Comparison of ENCODE assay signal across 12 cellular contexts in the genomic region with DNA sequence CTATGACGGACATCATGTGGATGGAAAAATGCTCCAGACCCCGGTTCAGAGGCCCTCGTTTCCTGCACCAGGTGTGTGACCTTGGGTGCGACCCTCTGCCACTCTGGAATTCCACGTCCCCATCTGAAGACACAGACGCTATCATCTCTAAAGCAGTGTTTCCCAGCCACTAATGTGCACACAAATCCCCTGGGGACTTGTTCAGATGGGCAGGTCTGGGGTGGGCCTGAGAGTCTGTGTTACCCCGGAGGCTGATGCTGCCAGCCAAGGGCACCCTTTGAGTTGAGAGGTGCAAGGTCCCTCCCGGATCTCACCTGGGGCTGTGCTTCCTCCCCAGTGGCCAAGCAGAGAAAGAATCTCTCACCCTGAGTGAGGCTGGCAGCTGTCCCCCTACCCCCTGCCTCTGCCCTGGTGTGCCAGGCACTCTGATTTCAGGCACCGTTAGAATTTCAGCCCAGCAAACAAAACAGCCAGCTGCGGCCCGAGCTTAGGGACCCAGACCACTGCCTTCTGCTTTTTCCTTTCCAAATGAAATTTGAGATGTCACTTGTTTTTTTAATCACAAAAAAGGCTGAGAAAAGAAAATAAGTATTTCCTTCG.
A peak's percentile ranks its signal among the peaks of the same experiment; 100 is the strongest.
DNase-seq lines count a peak whose midpoint lies in the region; ATAC-seq and TF ChIP-seq lines count a peak whose summit lies in the region.
"Had no signal": no experiment of that assay in that cellular context is flagged by ENCODE, and none has a peak within 500 bp of the region (broad histone marks: within the 10 kb centered on the region; RNA-seq: fewer than 3 reads in every experiment).

No MANE protein-coding gene starts in this region.

- WGBS in endodermal cell (ENCODE audit: insufficient coverage in 1 of 2, insufficient read length in 1 of 2), 2 experiments, result 82 to 88% methylated on average over 7 to 12 of the region's 12 CpGs

- H3K4me1 Mint-ChIP-seq in endodermal cell (peaks cover 22% of the 10 kb centered on the region), osteocyte (ENCODE audit: unreplicated experiment) (peaks cover 11% of the 10 kb centered on the region)

- H3K27me3 ChIP-seq in endodermal cell (ENCODE audit: control insufficient read depth, insufficient read depth, low read length, poor library complexity, severe bottlenecking), result no peaks in the 10 kb centered on the region

- H3K36me3 ChIP-seq in HEK293 (ENCODE audit: control insufficient read depth in 2 of 2, insufficient read depth in 1 of 2, low read length in 2 of 2) (no peaks in the 10 kb centered on the region), endodermal cell (ENCODE audit: control insufficient read depth, insufficient read depth, low read length) (no peaks in the 10 kb centered on the region)
- H3K36me3 ChIP-seq: transverse colon had no signal

- H3K9me3 ChIP-seq in HEK293 (ENCODE audit: control insufficient read depth, insufficient read depth, low read depth, low read length), result no peaks in the 10 kb centered on the region
- H3K9me3 ChIP-seq in endodermal cell (ENCODE audit: control insufficient read depth, low read length), result no peaks in the 10 kb centered on the region
- H3K9me3 ChIP-seq: transverse colon had no signal

- TF ChIP-seq CTCF in HEK293 (tag by site-specific recombination; IDR thresholded peaks at IDR 0.05) (no peak), endodermal cell (conservative IDR thresholded peaks at IDR 0.05) (no peak), osteocyte (IDR thresholded peaks at IDR 0.05) (no peak)

- H3K9ac ChIP-seq in endodermal cell (ENCODE audit: extremely low read depth, low read length, poor library complexity, severe bottlenecking), result no peak overlapping the region

- H3K36me3 Mint-ChIP-seq in endodermal cell (ENCODE audit: low read depth) (no peaks in the 10 kb centered on the region), osteocyte (ENCODE audit: unreplicated experiment) (no peaks in the 10 kb centered on the region)
- H3K36me3 Mint-ChIP-seq: activated naive CD8-positive, alpha-beta T cell treated with anti-CD3 and anti-CD28 coated beads, Interleukin-2, amount 10 ng/mL, durations not matched to agents 7 days and 5 days; WTC11 had no signal

- no peak overlapping the region for H3K27ac ChIP-seq in HEK293 (ENCODE audit: extremely low read depth, low read depth, low read length)
- H3K27ac ChIP-seq in endodermal cell (ENCODE audit: low read depth, low read length), result peak overlapping the region; percentile 32
- H3K27ac ChIP-seq: transverse colon had no signal

- H3K4me1 ChIP-seq in HEK293 (ENCODE audit: control insufficient read depth, insufficient read depth, low read length) (no peaks in the 10 kb centered on the region), endodermal cell (ENCODE audit: control insufficient read depth, insufficient read depth, low read length) (no peaks in the 10 kb centered on the region)

- H3K27ac Mint-ChIP-seq in endodermal cell (no peak overlapping the region), osteocyte (ENCODE audit: unreplicated experiment) (no peak overlapping the region)
- H3K27ac Mint-ChIP-seq: activated naive CD8-positive, alpha-beta T cell treated with anti-CD3 and anti-CD28 coated beads, Interleukin-2, amount 10 ng/mL, durations not matched to agents 7 days and 5 days; WTC11 had no signal

- H3K27me3 Mint-ChIP-seq in endodermal cell (ENCODE audit: insufficient read depth) (no peaks in the 10 kb centered on the region), osteocyte (ENCODE audit: unreplicated experiment) (peaks cover 49% of the 10 kb centered on the region)

- H3K4me3 Mint-ChIP-seq in endodermal cell (no peak overlapping the region), osteocyte (ENCODE audit: unreplicated experiment) (peak overlapping the region; percentile 38)
- H3K4me3 Mint-ChIP-seq: activated naive CD8-positive, alpha-beta T cell treated with anti-CD3 and anti-CD28 coated beads, Interleukin-2, amount 10 ng/mL, durations not matched to agents 7 days and 5 days; WTC11 had no signal

- DNase-seq in NCI-H345 (lab: John Stamatoyannopoulos, UW) (peak; percentile 8), NCI-H345 treated with DMSO at 0.1 percent for 48 hours (lab: John Stamatoyannopoulos, UW; ENCODE audit: unreplicated experiment) (no peak), endodermal cell (peak; percentile 38), osteocyte (ENCODE audit: extremely low spot score, unreplicated experiment) (no peak)
- DNase-seq: activated naive CD8-positive, alpha-beta T cell treated with anti-CD3 and anti-CD28 coated beads, Interleukin-2, amount 10 ng/mL, durations not matched to agents 7 days and 5 days; stimulated activated CD4-positive, alpha-beta T cell treated with anti-CD3 and anti-CD28 coated beads, Interleukin-2, amount 100 ng/mL, for 24 hours; transverse colon had no signal

- ATAC-seq in HG03025 (IDR thresholded peaks at IDR 0.05; ENCODE audit: low FRiP score, unreplicated experiment), result no peak
- no peak for ATAC-seq in HG03457 (IDR thresholded peaks at IDR 0.05; ENCODE audit: unreplicated experiment)
- no peak for ATAC-seq in HG03521 (IDR thresholded peaks at IDR 0.05; ENCODE audit: unreplicated experiment)
- ATAC-seq: WTC11 had no signal

- CTCF ChIA-PET in HEK293 (lab: Yijun Ruan, JAX), result interaction anchor here (1.6 to 1.7 kb wide), 2 partner anchors 15 to 115 kb away, joined by 7 to 8 read pairs; no protein-coding TSS in a partner anchor

- H3K9me3 Mint-ChIP-seq in endodermal cell, result no peaks in the 10 kb centered on the region
- no peaks in the 10 kb centered on the region for H3K9me3 Mint-ChIP-seq in osteocyte (ENCODE audit: unreplicated experiment)
- H3K9me3 Mint-ChIP-seq: activated naive CD8-positive, alpha-beta T cell treated with anti-CD3 and anti-CD28 coated beads, Interleukin-2, amount 10 ng/mL, durations not matched to agents 7 days and 5 days; WTC11 had no signal

- H3K4me3 ChIP-seq in HEK293 (ENCODE audit: low read depth, low read length), result no peak overlapping the region
- no peak overlapping the region for H3K4me3 ChIP-seq in endodermal cell (ENCODE audit: low read length)

- POLR2A ChIA-PET in HEK293 (lab: Yijun Ruan, JAX), result no interaction called here

TF ChIP-seq in HEK293, 187 proteins besides CTCF, POLR2A, EP300 and RAD21:
- TF ChIP-seq GLIS1 (tag by site-specific recombination; IDR thresholded peaks at IDR 0.05), result no peak
- peak; percentile 28; the same call in 1 of the 2 replicates for TF ChIP-seq ZBTB8A (tag by site-specific recombination; IDR thresholded peaks at IDR 0.05)
- TF ChIP-seq ZBTB48 (tag by site-specific recombination; IDR thresholded peaks at IDR 0.05), result peak; percentile 62; the same call in 1 of the 2 replicates

Comparison
In these comparisons a context has a peak if more than half of its experiments do, and no peak if none do; other contexts are left out.
1. DNase-seq: peak in NCI-H345 (single experiment) and endodermal cell (single experiment); none in NCI-H345 treated with DMSO at 0.1 percent for 48 hours (single experiment) and osteocyte (single experiment).